Comparison of ENCODE assay signal across 8 cellular contexts in the genomic region with DNA sequence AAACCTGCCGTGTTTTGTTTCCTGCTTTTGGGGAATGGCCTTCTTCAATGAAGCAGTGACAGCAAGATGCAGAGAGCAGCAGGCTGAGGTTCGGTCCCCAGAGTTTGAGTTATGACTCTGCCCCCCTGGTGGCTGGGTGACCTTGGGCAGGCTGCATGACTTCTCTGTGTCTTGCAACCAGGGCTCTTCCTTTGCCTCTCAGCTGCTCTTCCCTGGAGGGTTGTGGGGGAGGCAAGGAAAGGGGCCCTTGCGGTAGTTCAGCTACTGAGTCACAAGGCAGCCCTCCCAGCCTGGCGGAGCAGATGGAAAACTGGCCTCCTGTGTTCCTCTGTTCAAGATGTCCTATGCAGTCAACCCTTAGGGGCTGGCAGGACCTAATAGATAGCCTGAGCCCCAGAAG. TPM values are rescaled to one million over a fixed set of nuclear protein-coding genes. Genes with fewer than 3 reads are reported as not detected.
A peak's percentile ranks its signal among the peaks of the same experiment; 100 is the strongest.
DNase-seq lines count a peak whose midpoint lies in the region; ATAC-seq, FAIRE-seq and TF ChIP-seq lines count a peak whose summit lies in the region.

No MANE protein-coding gene starts in this region.

- peak; percentile 26 to 52 for ATAC-seq in lower lobe of right lung
- ATAC-seq in HG02642 (IDR thresholded peaks at IDR 0.05; ENCODE audit: poor library complexity, unreplicated experiment), result no peak

- peak; percentile 21 for DNase-seq in A172 (ENCODE audit: low spot score)
- peak; percentile 33 for DNase-seq in GM12892 (ENCODE audit: insufficient read length)
- DNase-seq in RPMI7951 (ENCODE audit: low read depth), result peak; percentile 44
- peak; percentile 41 for DNase-seq in amniotic epithelial cell (ENCODE audit: low read depth)
- peak; percentile 57 for DNase-seq in lower lobe of right lung
- no peak for DNase-seq in GDM1 (lab: John Stamatoyannopoulos, UW)
- no peak for DNase-seq in GF-D8 (lab: John Stamatoyannopoulos, UW)

- peak; percentile 38 for FAIRE-seq in GM12892 (lab: Jason Lieb, UNC)

- H3K27me3 ChIP-seq in lower lobe of right lung (ENCODE audit: low read depth), result peaks cover 14% of the 10 kb centered on the region

- no peak overlapping the region for H3K4me3 ChIP-seq in lower lobe of right lung

- H3K36me3 ChIP-seq in lower lobe of right lung, result no peaks in the 10 kb centered on the region

- peak; percentile 54 for TF ChIP-seq CTCF in lower lobe of right lung (IDR thresholded peaks at IDR 0.05)

- H3K9me3 ChIP-seq in lower lobe of right lung, result no peaks in the 10 kb centered on the region

- H3K27ac ChIP-seq in lower lobe of right lung, result no peak overlapping the region

- no peaks in the 10 kb centered on the region for H3K4me1 ChIP-seq in lower lobe of right lung

- intact Hi-C loops in lower lobe of right lung (cut with DNase I), result no loop called here

- no peak for TF ChIP-seq POLR2A in GM12892 (IDR thresholded peaks at IDR 0.05; ENCODE audit: low read depth, low read length)

RNA-seq across cellular contexts. Expression of a gene that starts 17.1 kb away (rescaled TPM):
- total RNA-seq in A172 (2014; rRNA removed; shearing (Covaris generic)), result not detected in 2 replicates
- polyA plus RNA-seq in GM12892 (2012; ENCODE audit: missing spikeins), result 0.04 TPM
- under 0.01 TPM in 1 of 2 replicates, not detected in the other for total RNA-seq in RPMI7951 (2014; rRNA removed; shearing (Covaris generic))
- total RNA-seq in lower lobe of right lung, result 1.8 TPM

Comparison
In these comparisons a context has a peak if more than half of its experiments do, and no peak if none do; other contexts are left out.
1. DNase-seq: peak in A172 (single experiment), GM12892 (single experiment), RPMI7951 (single experiment), amniotic epithelial cell (single experiment) and lower lobe of right lung (single experiment); none in GDM1 (single experiment) and GF-D8 (single experiment).